In genomic region chr1:30535595-30536325, GRCh38 we compare ENCODE assay signal across 20 cellular contexts.
DNase-seq lines count a peak whose midpoint lies in the region; ATAC-seq, FAIRE-seq and TF ChIP-seq lines count a peak whose summit lies in the region.
"Had no signal": no experiment of that assay in that cellular context is flagged by ENCODE, and none has a peak within 500 bp of the region (broad histone marks: within the 10 kb centered on the region; RNA-seq: fewer than 3 reads in every experiment).

No MANE protein-coding gene starts in this region.

- peak; percentile 1 for DNase-seq in activated CD8-positive, alpha-beta memory T cell treated with anti-CD3 and anti-CD28 coated beads, Interleukin-2, amount 10 ng/mL, durations not matched to agents 7 days and 5 days
- no peak for DNase-seq in activated CD8-positive, alpha-beta memory T cell treated with anti-CD3 and anti-CD28 coated beads, Interleukin-2, amount 50 U/mL, for 4 hours
- DNase-seq in bronchial epithelial cell (ENCODE audit: low read depth) (no peak), endodermal cell (peak; percentile 13), trophoblast cell (no peak), HTR-8/SVneo (ENCODE audit: insufficient read length, low spot score) (no peak), anterior cingulate cortex (lab: John Stamatoyannopoulos, UW) (no peak)
- no peak for DNase-seq in activated T-cell treated with anti-CD3 and anti-CD28 coated beads, Interleukin-2, amount 50 U/mL, for 24 hours
- DNase-seq: 8988T; CD4-positive, alpha-beta memory T cell; DMS153; DMS79; GDM1; HCEC 1CT had no signal

- H2AK5ac ChIP-seq in trophoblast cell (ENCODE audit: low read length) = no peak overlapping the region

- no peak overlapping the region for H3K4ac ChIP-seq in trophoblast cell (ENCODE audit: low read depth, low read length)

- no peak overlapping the region for H4K8ac ChIP-seq in trophoblast cell (ENCODE audit: low read depth, low read length)

- no peaks in the 10 kb centered on the region for H3K4me1 Mint-ChIP-seq in activated CD8-positive, alpha-beta memory T cell treated with anti-CD3 and anti-CD28 coated beads, Interleukin-2, amount 10 ng/mL, durations not matched to agents 7 days and 5 days
- peaks cover 2% of the 10 kb centered on the region for H3K4me1 Mint-ChIP-seq in endodermal cell
- no peaks in the 10 kb centered on the region for H3K4me1 Mint-ChIP-seq in activated T-cell treated with anti-CD3 and anti-CD28 coated beads, Interleukin-2, amount 50 U/mL, for 24 hours (ENCODE audit: low read depth)
- H3K4me1 Mint-ChIP-seq: CD14-positive monocyte; CD4-positive, alpha-beta memory T cell had no signal

- H3K79me2 ChIP-seq in trophoblast cell (ENCODE audit: control insufficient read depth, insufficient read depth, low read length, poor library complexity) = no peaks in the 10 kb centered on the region

- H3K23ac ChIP-seq in trophoblast cell (ENCODE audit: low read length) = peak overlapping the region; percentile 21

- no peak overlapping the region for H3K27ac ChIP-seq in endodermal cell (ENCODE audit: low read depth, low read length)
- no peak overlapping the region for H3K27ac ChIP-seq in trophoblast cell (ENCODE audit: low read depth, low read length)
- H3K27ac ChIP-seq: BLaER1 had no signal

- no peak overlapping the region for H2BK5ac ChIP-seq in trophoblast cell (ENCODE audit: low read depth, low read length, poor library complexity)

- H3K36me3 ChIP-seq in bronchial epithelial cell (ENCODE audit: control insufficient read depth, insufficient read depth, low read length) (no peaks in the 10 kb centered on the region), endodermal cell (ENCODE audit: control insufficient read depth, insufficient read depth, low read length) (no peaks in the 10 kb centered on the region), trophoblast cell (ENCODE audit: control insufficient read depth in 1 of 2, insufficient read depth in 2 of 2, low read length in 2 of 2) (no peaks in the 10 kb centered on the region)
- H3K36me3 ChIP-seq: BLaER1 had no signal

- peaks cover 7% of the 10 kb centered on the region for H3K27me3 Mint-ChIP-seq in activated CD8-positive, alpha-beta memory T cell treated with anti-CD3 and anti-CD28 coated beads, Interleukin-2, amount 10 ng/mL, durations not matched to agents 7 days and 5 days
- H3K27me3 Mint-ChIP-seq in endodermal cell (ENCODE audit: insufficient read depth) = no peaks in the 10 kb centered on the region
- peaks cover 12% of the 10 kb centered on the region for H3K27me3 Mint-ChIP-seq in activated T-cell treated with anti-CD3 and anti-CD28 coated beads, Interleukin-2, amount 50 U/mL, for 24 hours

- H3K9me3 ChIP-seq in endodermal cell (ENCODE audit: control insufficient read depth, low read length) (no peaks in the 10 kb centered on the region), trophoblast cell (ENCODE audit: insufficient read depth, low read depth, low read length) (peaks cover 6% of the 10 kb centered on the region)

- H3K27me3 ChIP-seq in bronchial epithelial cell (ENCODE audit: control insufficient read depth, insufficient read depth, low read length) (no peaks in the 10 kb centered on the region), endodermal cell (ENCODE audit: control insufficient read depth, insufficient read depth, low read length, poor library complexity, severe bottlenecking) (no peaks in the 10 kb centered on the region), trophoblast cell (ENCODE audit: insufficient read depth, low read length) (no peaks in the 10 kb centered on the region)
- H3K27me3 ChIP-seq: BLaER1 had no signal

- H3K79me1 ChIP-seq in trophoblast cell (ENCODE audit: low read length) = no peaks in the 10 kb centered on the region

- no peak overlapping the region for H3K27ac Mint-ChIP-seq in activated CD8-positive, alpha-beta memory T cell treated with anti-CD3 and anti-CD28 coated beads, Interleukin-2, amount 10 ng/mL, durations not matched to agents 7 days and 5 days
- H3K27ac Mint-ChIP-seq in endodermal cell = no peak overlapping the region
- H3K27ac Mint-ChIP-seq in activated T-cell treated with anti-CD3 and anti-CD28 coated beads, Interleukin-2, amount 50 U/mL, for 24 hours = no peak overlapping the region
- H3K27ac Mint-ChIP-seq: CD4-positive, alpha-beta memory T cell; GM23338 had no signal

- ATAC-seq in activated CD8-positive, alpha-beta memory T cell treated with anti-CD3 and anti-CD28 coated beads, Interleukin-2, amount 10 ng/mL, durations not matched to agents 7 days and 5 days = no peak
- ATAC-seq: GM23338 had no signal

- no peak overlapping the region for H3K4me3 ChIP-seq in bronchial epithelial cell (ENCODE audit: low read depth, low read length)
- H3K4me3 ChIP-seq in endodermal cell (ENCODE audit: low read length) = no peak overlapping the region
- H3K4me3 ChIP-seq in trophoblast cell (ENCODE audit: low read depth, low read length) = no peak overlapping the region
- H3K4me3 ChIP-seq: BLaER1, GM23338 had no signal

- H2BK12ac ChIP-seq in trophoblast cell (ENCODE audit: low read length) = no peak overlapping the region

- H3K4me3 Mint-ChIP-seq in activated CD8-positive, alpha-beta memory T cell treated with anti-CD3 and anti-CD28 coated beads, Interleukin-2, amount 10 ng/mL, durations not matched to agents 7 days and 5 days = no peak overlapping the region
- no peak overlapping the region for H3K4me3 Mint-ChIP-seq in endodermal cell
- H3K4me3 Mint-ChIP-seq in activated T-cell treated with anti-CD3 and anti-CD28 coated beads, Interleukin-2, amount 50 U/mL, for 24 hours = no peak overlapping the region
- H3K4me3 Mint-ChIP-seq: CD14-positive monocyte; CD4-positive, alpha-beta memory T cell; GM23338 had no signal

- no peak overlapping the region for H3K4me2 ChIP-seq in trophoblast cell (ENCODE audit: low read length)
- H3K4me2 ChIP-seq: BLaER1, GM23338 had no signal

- H2AFZ ChIP-seq in trophoblast cell (ENCODE audit: insufficient read depth, low read length, poor library complexity) = no peak overlapping the region
- H2AFZ ChIP-seq: GM23338 had no signal

- H3K9me3 Mint-ChIP-seq in activated CD8-positive, alpha-beta memory T cell treated with anti-CD3 and anti-CD28 coated beads, Interleukin-2, amount 10 ng/mL, durations not matched to agents 7 days and 5 days (ENCODE audit: low read depth) = no peaks in the 10 kb centered on the region
- H3K9me3 Mint-ChIP-seq in endodermal cell = no peaks in the 10 kb centered on the region
- no peaks in the 10 kb centered on the region for H3K9me3 Mint-ChIP-seq in activated T-cell treated with anti-CD3 and anti-CD28 coated beads, Interleukin-2, amount 50 U/mL, for 24 hours
- H3K9me3 Mint-ChIP-seq: CD4-positive, alpha-beta memory T cell had no signal

- TF ChIP-seq CTCF in bronchial epithelial cell (IDR thresholded peaks at IDR 0.05; ENCODE audit: insufficient read depth, low read length, severe bottlenecking) (no peak), endodermal cell (conservative IDR thresholded peaks at IDR 0.05) (no peak)

- WGBS in endodermal cell (ENCODE audit: insufficient coverage in 1 of 2, insufficient read length in 1 of 2), 2 experiments = 67 to 77% methylated on average over 3 to 6 of the region's 6 CpGs
- WGBS in trophoblast cell (ENCODE audit: extremely low coverage, insufficient coverage, insufficient read length) = no CpG with 5 or more reads among the region's 6 CpGs

- H3K4me1 ChIP-seq in endodermal cell (ENCODE audit: control insufficient read depth, insufficient read depth, low read length) (no peaks in the 10 kb centered on the region), trophoblast cell (ENCODE audit: control insufficient read depth in 1 of 2, insufficient read depth in 2 of 2, low read length in 2 of 2) (no peaks in the 10 kb centered on the region)
- H3K4me1 ChIP-seq: BLaER1 had no signal

- H3K9ac ChIP-seq in endodermal cell (ENCODE audit: extremely low read depth, low read length, poor library complexity, severe bottlenecking) (no peak overlapping the region), trophoblast cell (ENCODE audit: low read length) (no peak overlapping the region)
- H3K9ac ChIP-seq: BLaER1 had no signal

- H2BK120ac ChIP-seq in trophoblast cell (ENCODE audit: insufficient read depth, low read length, poor library complexity) = no peak overlapping the region

- CTCF ChIA-PET in activated CD8-positive, alpha-beta memory T cell treated with anti-CD3 and anti-CD28 coated beads, Interleukin-2, amount 10 ng/mL, durations not matched to agents 7 days and 5 days (lab: Charles Lee) = no interaction called here

- no peak overlapping the region for H3K14ac ChIP-seq in trophoblast cell (ENCODE audit: low read length)

- no peak overlapping the region for H3K18ac ChIP-seq in trophoblast cell (ENCODE audit: low read length)

- FAIRE-seq in bronchial epithelial cell (lab: Jason Lieb, UNC) (peak; percentile 82), HTR-8/SVneo (lab: Jason Lieb, UNC) (no peak)
- FAIRE-seq: GM12892, GM18507, H54 had no signal

- H4K12ac ChIP-seq in trophoblast cell (ENCODE audit: low read depth, low read length) = no peak overlapping the region

- no peak overlapping the region for H4K91ac ChIP-seq in trophoblast cell (ENCODE audit: low read depth, low read length)

- no peaks in the 10 kb centered on the region for H3K36me3 Mint-ChIP-seq in activated CD8-positive, alpha-beta memory T cell treated with anti-CD3 and anti-CD28 coated beads, Interleukin-2, amount 10 ng/mL, durations not matched to agents 7 days and 5 days
- no peaks in the 10 kb centered on the region for H3K36me3 Mint-ChIP-seq in endodermal cell (ENCODE audit: low read depth)
- no peaks in the 10 kb centered on the region for H3K36me3 Mint-ChIP-seq in activated T-cell treated with anti-CD3 and anti-CD28 coated beads, Interleukin-2, amount 50 U/mL, for 24 hours (ENCODE audit: low read depth)
- H3K36me3 Mint-ChIP-seq: CD14-positive monocyte; CD4-positive, alpha-beta memory T cell had no signal

Comparison
In these comparisons a context has a peak if more than half of its experiments do, and no peak if none do; other contexts are left out.
1. DNase-seq: peak in activated CD8-positive, alpha-beta memory T cell treated with anti-CD3 and anti-CD28 coated beads, Interleukin-2, amount 10 ng/mL, durations not matched to agents 7 days and 5 days (single experiment) and endodermal cell (single experiment); none in activated CD8-positive, alpha-beta memory T cell treated with anti-CD3 and anti-CD28 coated beads, Interleukin-2, amount 50 U/mL, for 4 hours (single experiment), bronchial epithelial cell (single experiment), trophoblast cell (0 of 2), HTR-8/SVneo (single experiment), anterior cingulate cortex (0 of 58) and activated T-cell treated with anti-CD3 and anti-CD28 coated beads, Interleukin-2, amount 50 U/mL, for 24 hours (single experiment).